In the genomic region with DNA sequence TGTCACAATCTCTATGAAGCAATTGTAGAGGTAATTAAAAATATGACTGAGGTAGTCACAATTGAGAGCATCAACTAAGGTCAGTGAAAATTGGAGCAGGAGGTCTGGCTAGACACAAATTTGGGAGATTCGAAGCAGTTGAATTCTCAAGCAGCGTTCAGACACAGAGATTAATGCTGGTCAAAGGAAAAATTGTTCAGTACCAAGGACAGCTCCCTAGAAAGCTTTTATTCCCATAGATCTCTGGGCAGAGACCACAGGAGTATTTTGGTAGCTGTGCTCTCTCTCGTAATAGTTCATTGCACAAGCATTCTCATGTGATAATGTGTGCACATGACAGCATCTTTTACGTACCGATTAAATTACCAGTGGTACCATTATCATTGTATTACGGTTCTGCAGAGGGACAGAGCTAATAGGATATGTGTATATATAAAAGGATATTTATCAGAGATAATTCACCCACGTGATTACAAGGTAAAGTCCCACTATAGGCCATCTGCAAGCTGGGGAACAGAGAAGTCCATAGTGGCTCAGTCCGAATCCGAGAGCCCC, we compare ENCODE assay signal across 12 cellular contexts.
DNase-seq lines count a peak whose midpoint lies in the region; TF ChIP-seq lines count a peak whose summit lies in the region.
"Had no signal": no experiment of that assay in that cellular context is flagged by ENCODE, and none has a peak within 500 bp of the region (broad histone marks: within the 10 kb centered on the region; RNA-seq: fewer than 3 reads in every experiment).

No MANE protein-coding gene starts in this region.

- DNase-seq in AG20443 (ENCODE audit: low spot score) (peak; percentile 46), amniotic stem cell (lab: John Stamatoyannopoulos, UW) (peak; percentile 4), iPS DF 19.7 (ENCODE audit: low read depth, low spot score) (peak; percentile 9), NCI-H748 (lab: John Stamatoyannopoulos, UW; ENCODE audit: unreplicated experiment) (no peak), NCI-H2107 (lab: John Stamatoyannopoulos, UW) (no peak), GM10266 (ENCODE audit: extremely low spot score) (no peak)
- peak; percentile 42 for DNase-seq in Jurkat, Clone E6-1 (ENCODE audit: low read depth, low spot score)
- DNase-seq in activated CD4-positive, alpha-beta T cell treated with anti-CD3 and anti-CD28 coated beads for 1 hour, result no peak
- DNase-seq: activated naive CD4-positive, alpha-beta T cell treated with Interleukin-2 at 50 U/mL for 16 hours; left colon; NCI-H1105 had no signal

- no peak for TF ChIP-seq CTCF in GM10266 (IDR thresholded peaks at IDR 0.05; ENCODE audit: control insufficient read depth, insufficient read depth, low read depth, missing control alignments)

- no peak overlapping the region for H3K4me3 ChIP-seq in Jurkat, Clone E6-1 (ENCODE audit: low read length)
- H3K4me3 ChIP-seq: BLaER1 treated with 17β-estradiol and CSF1 and Interleukin-3, amounts not matched to agents 10 nM and 100 nM had no signal

Comparison
In these comparisons a context has a peak if more than half of its experiments do, and no peak if none do; other contexts are left out.
1. DNase-seq: peak in AG20443 (single experiment), Jurkat, Clone E6-1 (single experiment), amniotic stem cell (single experiment) and iPS DF 19.7 (single experiment); none in NCI-H748 (single experiment), NCI-H2107 (single experiment), GM10266 (single experiment) and activated CD4-positive, alpha-beta T cell treated with anti-CD3 and anti-CD28 coated beads for 1 hour (single experiment).